In the genomic region with DNA sequence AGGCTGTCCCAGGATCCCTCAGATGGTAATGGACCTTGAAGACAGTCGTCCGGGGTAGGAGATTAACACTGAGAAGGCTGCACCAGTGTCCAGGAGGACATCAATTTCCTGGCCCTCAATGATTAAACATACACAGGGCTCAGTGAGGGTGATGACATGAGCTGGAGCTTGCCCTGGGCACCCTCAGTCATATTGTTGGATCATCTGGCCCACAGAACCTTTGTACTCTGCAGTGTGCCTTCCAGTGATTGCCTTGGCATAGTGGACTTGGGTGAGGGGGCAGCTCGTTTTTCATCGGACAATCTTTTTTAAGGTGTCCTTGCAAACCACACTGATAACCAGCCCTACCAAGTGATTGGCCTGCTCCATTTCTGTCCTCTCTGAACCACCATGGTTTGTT, we compare ENCODE assay signal across 34 cellular contexts.
"Had no signal": no experiment of that assay in that cellular context is flagged by ENCODE, and none has a peak within 500 bp of the region (broad histone marks: within the 10 kb centered on the region; RNA-seq: fewer than 3 reads in every experiment).

No MANE protein-coding gene starts in this region.

- H3K9me3 ChIP-seq: MG63 had no signal

- H3K4me3 ChIP-seq: MG63 had no signal

- DNase-seq: Karpas-422, Kasumi-1, MG63, MM.1S, MV-4-11, NCI-H1048, NCI-H1092, NCI-H1092 treated with DMSO at 0.1 percent for 48 hours, NCI-H1105, NCI-H1105 treated with DMSO at 0.1 percent for 48 hours, NCI-H1417, NCI-H1417 treated with DMSO at 0.1 percent for 48 hours, NCI-H1436, NCI-H1436 treated with DMSO at 0.1 percent for 48 hours, NCI-H146, NCI-H1694, NCI-H1694 treated with DMSO at 0.1 percent for 48 hours, NCI-H187, NCI-H187 treated with DMSO at 0.1 percent for 48 hours, NCI-H1930, NCI-H2029, NCI-H2029 treated with DMSO at 0.1 percent for 48 hours, NCI-H2081, NCI-H2081 treated with DMSO at 0.1 percent for 48 hours, NCI-H2107, NCI-H2171, NCI-H2171 treated with DMSO at 0.1 percent for 48 hours, NCI-H2227 treated with DMSO at 0.1 percent for 48 hours, NCI-H226, NCI-H345, NCI-H446, NCI-H446 treated with DMSO at 0.1 percent for 48 hours, NCI-H510A had no signal

- H3K4me2 ChIP-seq: KMS-11 had no signal

- H3K27me3 ChIP-seq: MG63 had no signal

- H3K27ac ChIP-seq: KMS-11 had no signal

- H3K36me3 ChIP-seq: MG63 had no signal

- H3K9ac ChIP-seq: KMS-11 had no signal
